In the genomic region with DNA sequence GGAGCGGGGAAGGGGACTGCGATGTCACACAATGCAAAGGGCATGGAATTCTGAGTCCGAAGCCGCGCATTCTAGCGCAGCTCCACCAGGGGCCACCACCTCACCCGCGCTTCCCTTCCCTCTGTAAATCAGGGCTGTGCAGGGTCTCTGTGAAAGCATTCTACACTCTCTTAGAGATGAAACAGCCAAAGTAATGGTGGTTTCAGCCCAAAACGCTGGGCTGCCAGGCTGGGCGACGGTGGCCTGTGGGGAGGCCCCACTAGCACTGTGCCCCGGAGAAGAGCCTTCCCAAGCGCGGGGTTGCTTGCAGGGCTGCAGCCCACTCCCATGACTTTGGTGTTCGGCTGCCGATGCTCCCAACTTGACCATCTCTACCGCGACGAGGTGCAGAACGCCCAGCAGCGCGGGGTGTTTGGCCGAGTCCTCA, we compare ENCODE assay signal across 9 cellular contexts. TPM values are rescaled to one million over a fixed set of nuclear protein-coding genes. Genes with fewer than 3 reads are reported as not detected.
DNase-seq lines count a peak whose midpoint lies in the region; ATAC-seq and TF ChIP-seq lines count a peak whose summit lies in the region.
"Had no signal": no experiment of that assay in that cellular context is flagged by ENCODE, and none has a peak within 500 bp of the region (broad histone marks: within the 10 kb centered on the region; RNA-seq: fewer than 3 reads in every experiment).

No MANE protein-coding gene starts in this region.

- peaks cover 4% of the 10 kb centered on the region for H3K27me3 Mint-ChIP-seq in T-helper 1 cell treated with Interleukin-12 subunit alpha and Interleukin-12 subunit beta and Interleukin-4 antibody, amounts not matched to agents 30 μg/mL and 1 μg/mL, for 36 hours (ENCODE audit: low read depth)
- H3K27me3 Mint-ChIP-seq in stimulated activated memory B cell treated with anti-CD40 and anti-IgM and Interleukin-4, amounts not matched to agents 10 μg/mL and 1 μg/mL and 100 μg/mL, for 72 hours = no peaks in the 10 kb centered on the region

- H3K4me3 Mint-ChIP-seq in T-helper 1 cell treated with Interleukin-12 subunit alpha and Interleukin-12 subunit beta and Interleukin-4 antibody, amounts not matched to agents 30 μg/mL and 1 μg/mL, for 36 hours = peak overlapping the region; percentile 61
- H3K4me3 Mint-ChIP-seq in stimulated activated memory B cell treated with anti-CD40 and anti-IgM and Interleukin-4, amounts not matched to agents 10 μg/mL and 1 μg/mL and 100 μg/mL, for 72 hours = no peak overlapping the region

- TF ChIP-seq CTCF in AG04449 (IDR thresholded peaks at IDR 0.05; ENCODE audit: insufficient read depth, low read length, missing control alignments) (peak; percentile 78), GM12865 (IDR thresholded peaks at IDR 0.05; ENCODE audit: insufficient read depth, low read depth, low read length, missing control alignments) (peak; percentile 35), fibroblast of the aortic adventitia (IDR thresholded peaks at IDR 0.05; ENCODE audit: insufficient read depth, low read length) (peak; percentile 62)

- H3K27ac Mint-ChIP-seq in T-helper 1 cell treated with Interleukin-12 subunit alpha and Interleukin-12 subunit beta and Interleukin-4 antibody, amounts not matched to agents 30 μg/mL and 1 μg/mL, for 36 hours = peak overlapping the region; percentile 76
- no peak overlapping the region for H3K27ac Mint-ChIP-seq in stimulated activated memory B cell treated with anti-CD40 and anti-IgM and Interleukin-4, amounts not matched to agents 10 μg/mL and 1 μg/mL and 100 μg/mL, for 72 hours

- CTCF ChIA-PET in AG04449 (lab: Yijun Ruan, JAX) = interaction anchor here (0.6 to 11.9 kb wide), 11 partner anchors 8 to 96 kb away, joined by 3 to 190 read pairs (median 4); partner anchors contain the start of gene ATG9B

- POLR2A ChIA-PET in AG04449 (lab: Yijun Ruan, JAX) = no interaction called here

- DNase-seq in AG04449 (ENCODE audit: low read depth, low spot score) (no peak), GM12865 (ENCODE audit: low read depth) (no peak), fibroblast of the aortic adventitia (ENCODE audit: low read depth) (no peak), sciatic nerve (ENCODE audit: low spot score) (no peak), amniotic stem cell (lab: John Stamatoyannopoulos, UW) (no peak)

- peak; percentile 42 for ATAC-seq in sciatic nerve
- ATAC-seq in GM19035 (IDR thresholded peaks at IDR 0.05; ENCODE audit: unreplicated experiment) = no peak
- no peak for ATAC-seq in stimulated activated memory B cell treated with anti-CD40 and anti-IgM and Interleukin-4, amounts not matched to agents 10 μg/mL and 1 μg/mL and 100 μg/mL, for 72 hours

- H3K36me3 Mint-ChIP-seq in T-helper 1 cell treated with Interleukin-12 subunit alpha and Interleukin-12 subunit beta and Interleukin-4 antibody, amounts not matched to agents 30 μg/mL and 1 μg/mL, for 36 hours (ENCODE audit: low read depth) = peaks cover 5% of the 10 kb centered on the region
- no peaks in the 10 kb centered on the region for H3K36me3 Mint-ChIP-seq in stimulated activated memory B cell treated with anti-CD40 and anti-IgM and Interleukin-4, amounts not matched to agents 10 μg/mL and 1 μg/mL and 100 μg/mL, for 72 hours

- H3K4me3 ChIP-seq in AG04449 (ENCODE audit: low read depth, low read length) = peak overlapping the region; percentile 55
- H3K4me3 ChIP-seq in GM12865 (ENCODE audit: low read depth, low read length) = no peak overlapping the region
- H3K4me3 ChIP-seq in fibroblast of the aortic adventitia (ENCODE audit: low read depth, low read length) = no peak overlapping the region

- H3K9me3 Mint-ChIP-seq in T-helper 1 cell treated with Interleukin-12 subunit alpha and Interleukin-12 subunit beta and Interleukin-4 antibody, amounts not matched to agents 30 μg/mL and 1 μg/mL, for 36 hours = no peaks in the 10 kb centered on the region
- H3K9me3 Mint-ChIP-seq in stimulated activated memory B cell treated with anti-CD40 and anti-IgM and Interleukin-4, amounts not matched to agents 10 μg/mL and 1 μg/mL and 100 μg/mL, for 72 hours = no peaks in the 10 kb centered on the region

- intact Hi-C loops in sciatic nerve (cut with DNase I) = no loop called here

- H3K4me1 Mint-ChIP-seq in T-helper 1 cell treated with Interleukin-12 subunit alpha and Interleukin-12 subunit beta and Interleukin-4 antibody, amounts not matched to agents 30 μg/mL and 1 μg/mL, for 36 hours (ENCODE audit: low read depth) = peaks cover 56% of the 10 kb centered on the region
- H3K4me1 Mint-ChIP-seq in stimulated activated memory B cell treated with anti-CD40 and anti-IgM and Interleukin-4, amounts not matched to agents 10 μg/mL and 1 μg/mL and 100 μg/mL, for 72 hours = peaks cover 53% of the 10 kb centered on the region

RNA-seq across cellular contexts. Expression of gene ATG9B, which starts 11.4 kb away (rescaled TPM):
- total RNA-seq in fibroblast of the aortic adventitia (ENCODE audit: low replicate concordance) = under 0.01 and 0.98 TPM in 2 replicates
- 0.67 TPM for total RNA-seq in sciatic nerve
- total RNA-seq: urinary bladder had no signal

RNA-seq across cellular contexts. Expression of gene ABCB8, which starts 15.3 kb away (rescaled TPM):
- 18.1 and 30.9 TPM in 2 replicates for total RNA-seq in fibroblast of the aortic adventitia (ENCODE audit: low replicate concordance)
- total RNA-seq in sciatic nerve = 32.8 TPM

RNA-seq across cellular contexts. Expression of gene NOS3, which starts 22.1 kb away (rescaled TPM):
- 0.36 and 4.6 TPM in 2 replicates for total RNA-seq in fibroblast of the aortic adventitia (ENCODE audit: low replicate concordance)
- total RNA-seq in sciatic nerve = 26.6 TPM

RNA-seq across cellular contexts. Expression of gene KCNH2, which starts 34.8 kb away (rescaled TPM):
- total RNA-seq in fibroblast of the aortic adventitia (ENCODE audit: low replicate concordance) (not detected in 2 replicates), sciatic nerve (3.2 TPM)

RNA-seq across cellular contexts. Expression of gene ASIC3, which starts 35.4 kb away (rescaled TPM):
- total RNA-seq in fibroblast of the aortic adventitia (ENCODE audit: low replicate concordance) = 0.18 TPM in 1 of 2 replicates, not detected in the other
- total RNA-seq in sciatic nerve = 4.7 TPM
